Comparison of ENCODE assay signal across 8 cellular contexts in the genomic region with DNA sequence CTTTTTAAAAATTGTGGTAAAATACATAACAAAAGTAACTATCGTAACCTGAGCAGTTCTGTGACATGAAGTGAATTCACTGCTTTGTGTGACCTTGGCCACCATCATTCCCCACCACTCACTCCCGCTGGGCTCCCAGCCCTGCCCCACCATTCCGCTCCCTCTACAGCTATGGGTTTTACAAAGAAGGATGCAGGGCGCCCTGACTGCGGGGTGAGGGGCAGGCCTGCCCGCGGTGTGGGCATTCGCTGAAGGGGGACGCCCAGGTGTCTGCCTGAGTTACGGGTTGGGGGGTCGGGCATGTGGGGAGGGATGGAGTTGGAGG. TPM values are rescaled to one million over a fixed set of nuclear protein-coding genes. Genes with fewer than 3 reads are reported as not detected.
DNase-seq lines count a peak whose midpoint lies in the region; ATAC-seq and TF ChIP-seq lines count a peak whose summit lies in the region.

A gene with protein sequence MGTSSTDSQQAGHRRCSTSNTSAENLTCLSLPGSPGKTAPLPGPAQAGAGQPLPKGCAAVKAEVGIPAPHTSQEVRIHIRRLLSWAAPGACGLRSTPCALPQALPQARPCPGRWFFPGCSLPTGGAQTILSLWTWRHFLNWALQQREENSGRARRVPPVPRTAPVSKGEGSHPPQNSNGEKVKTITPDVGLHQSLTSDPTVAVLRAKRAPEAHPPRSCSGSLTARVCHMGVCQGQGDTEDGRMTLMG (minus strand): TSS at position 38 of the 325 bp plus-strand sequence. CDS start 335 bp downstream, outside the sequence.

- H3K4me1 Mint-ChIP-seq in progenitor cell of endocrine pancreas (ENCODE audit: low read depth) = peaks cover 2% of the 10 kb centered on the region

- TF ChIP-seq CTCF in Panc1 (IDR thresholded peaks at IDR 0.05) = no peak
- no peak for TF ChIP-seq CTCF in progenitor cell of endocrine pancreas (IDR thresholded peaks at IDR 0.05; ENCODE audit: unreplicated experiment)

- peaks cover 3% of the 10 kb centered on the region; the same call in 1 of the 2 replicates for H3K36me3 ChIP-seq in Panc1 (ENCODE audit: control insufficient read depth, insufficient read depth, low read length)

- intact Hi-C loops in Panc1 (cut with micrococcal nuclease; ENCODE audit: unreplicated experiment) = no loop called here

- CTCF ChIA-PET in Panc1 (lab: Charles Lee) = interaction anchor here (0.6 to 0.7 kb wide), 4 partner anchors 11 to 253 kb away, joined by 3 to 7 read pairs (median 6); no protein-coding TSS in a partner anchor

- POLR2A ChIA-PET in Panc1 (lab: Charles Lee) = interaction anchor here (0.6 to 0.7 kb wide), 2 partner anchors 11 to 62 kb away, joined by 4 to 6 read pairs; no protein-coding TSS in a partner anchor

- DNase-seq in Panc1 (ENCODE audit: low read depth, low spot score) (no peak), progenitor cell of endocrine pancreas (ENCODE audit: low spot score, unreplicated experiment) (no peak), HT-29 (ENCODE audit: low spot score) (no peak), left lobe of liver (ENCODE audit: low spot score) (no peak), HPDE6-E6E7 (ENCODE audit: extremely low spot score) (no peak)

- peak within 1 kb of the TSS; percentile 98 for H3K27ac Mint-ChIP-seq in progenitor cell of endocrine pancreas

- ATAC-seq in GM21447 (IDR thresholded peaks at IDR 0.05; ENCODE audit: unreplicated experiment) (peak; percentile 2), Panc1 (peak; percentile 39), esophagus mucosa (peak; percentile 2), left lobe of liver (no peak), HG02798 (IDR thresholded peaks at IDR 0.05; ENCODE audit: poor library complexity, unreplicated experiment) (no peak)

- peak within 1 kb of the TSS; percentile 87 for H3K27ac ChIP-seq in Panc1 (ENCODE audit: low read length)

- peak within 1 kb of the TSS; percentile 50 to 75 for H3K4me3 ChIP-seq in Panc1 (ENCODE audit: low read depth in 2 of 2, low read length in 2 of 2)

- no peaks in the 10 kb centered on the region for H3K9me3 ChIP-seq in Panc1 (ENCODE audit: control insufficient read depth, insufficient read depth, low read depth, low read length)

- no peaks in the 10 kb centered on the region for H3K27me3 ChIP-seq in Panc1 (ENCODE audit: control insufficient read depth, insufficient read depth, low read length)

- no peaks in the 10 kb centered on the region for H3K9me3 Mint-ChIP-seq in progenitor cell of endocrine pancreas (ENCODE audit: low read depth)

- peaks cover 2% of the 10 kb centered on the region for H3K36me3 Mint-ChIP-seq in progenitor cell of endocrine pancreas (ENCODE audit: insufficient read depth)

- in situ Hi-C loops in Panc1 (cut with HindIII; ENCODE audit: low pct_unique_long_range_greater_than_20kb, low sequenced_read_pairs) = no loop called here

- no peaks in the 10 kb centered on the region for H3K27me3 Mint-ChIP-seq in progenitor cell of endocrine pancreas

- H3K4me3 Mint-ChIP-seq in progenitor cell of endocrine pancreas (ENCODE audit: low read depth) = peak within 1 kb of the TSS; percentile 85

- BruUV-seq in Panc1 (replicated peaks; lab: Mats Ljungman, UMichigan) = no TSS peak

- H3K4me1 ChIP-seq in Panc1 (ENCODE audit: control insufficient read depth, insufficient read depth, low read length) = peaks cover 16% of the 10 kb centered on the region

RNA-seq across cellular contexts. Expression of the gene that starts here (rescaled TPM):
- not detected for total RNA-seq in Panc1 (2021; ENCODE audit: unreplicated experiment)
- 9.1 TPM for polyA plus RNA-seq in Panc1 (2012; ENCODE audit: insufficient read length)
- total RNA-seq in esophagus mucosa = not detected
- 0.58 and 0.62 TPM in 2 replicates for total RNA-seq in progenitor cell of endocrine pancreas
- 0.84 TPM in 1 of 2 replicates, not detected in the other for total RNA-seq in HT-29 (2014; rRNA removed; shearing (Covaris generic))
- total RNA-seq in left lobe of liver = 0.20 TPM

Comparison
In these comparisons a context has a peak if more than half of its experiments do, and no peak if none do; other contexts are left out.
1. Peak in ATAC-seq in esophagus mucosa; RNA of the gene not detected or under 1 TPM.
2. ATAC-seq: peak in GM21447 (single experiment) and Panc1 (single experiment); none in left lobe of liver (single experiment) and HG02798 (single experiment).